Comparison of ENCODE assay signal across 8 cellular contexts in the genomic region with DNA sequence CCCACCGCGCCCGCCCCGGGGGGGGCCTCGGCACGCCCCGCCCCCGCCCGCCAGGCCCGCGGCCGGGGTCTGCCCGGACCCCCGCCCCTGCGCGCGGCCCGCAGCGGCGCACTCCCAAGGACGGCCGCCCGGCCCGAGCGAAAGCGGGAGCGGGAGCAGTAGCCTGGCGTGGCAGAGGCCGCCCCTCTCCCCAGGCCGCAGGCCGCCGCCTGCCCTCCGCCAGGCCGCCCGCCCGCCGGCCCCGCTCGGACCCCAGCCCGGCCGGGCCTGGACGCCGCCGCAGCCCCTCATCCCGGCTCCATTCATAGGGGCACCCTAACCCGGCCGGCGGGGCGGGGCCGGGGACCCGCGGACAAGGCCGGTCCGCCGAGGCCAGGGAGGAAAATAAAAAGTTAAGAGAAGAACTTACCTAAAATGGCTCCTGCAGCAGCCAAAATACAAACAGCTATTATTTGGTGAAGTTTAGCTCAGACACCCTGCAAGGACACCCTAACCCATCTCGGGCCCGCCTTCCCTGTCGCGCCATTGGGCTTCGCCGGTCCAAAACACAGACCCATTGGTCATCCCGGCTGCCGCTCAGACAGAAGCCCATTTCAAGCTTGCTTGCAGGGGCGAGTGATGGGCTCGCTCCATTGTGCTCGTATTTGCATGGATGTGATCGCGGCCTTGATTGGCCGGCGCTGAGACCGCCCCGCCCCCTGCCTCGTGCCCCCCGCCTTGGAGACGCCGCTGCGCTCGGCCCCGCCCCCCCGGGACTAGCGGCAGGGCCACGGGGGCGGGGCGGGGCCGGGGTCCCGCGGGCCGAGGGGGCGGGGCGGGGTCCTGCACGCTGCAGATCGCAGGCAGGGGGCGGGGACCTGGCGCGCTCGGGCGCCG. TPM values are rescaled to one million over a fixed set of nuclear protein-coding genes. Genes with fewer than 3 reads are reported as not detected.
DNase-seq lines count a peak whose midpoint lies in the region; ATAC-seq and TF ChIP-seq lines count a peak whose summit lies in the region.

A gene with protein sequence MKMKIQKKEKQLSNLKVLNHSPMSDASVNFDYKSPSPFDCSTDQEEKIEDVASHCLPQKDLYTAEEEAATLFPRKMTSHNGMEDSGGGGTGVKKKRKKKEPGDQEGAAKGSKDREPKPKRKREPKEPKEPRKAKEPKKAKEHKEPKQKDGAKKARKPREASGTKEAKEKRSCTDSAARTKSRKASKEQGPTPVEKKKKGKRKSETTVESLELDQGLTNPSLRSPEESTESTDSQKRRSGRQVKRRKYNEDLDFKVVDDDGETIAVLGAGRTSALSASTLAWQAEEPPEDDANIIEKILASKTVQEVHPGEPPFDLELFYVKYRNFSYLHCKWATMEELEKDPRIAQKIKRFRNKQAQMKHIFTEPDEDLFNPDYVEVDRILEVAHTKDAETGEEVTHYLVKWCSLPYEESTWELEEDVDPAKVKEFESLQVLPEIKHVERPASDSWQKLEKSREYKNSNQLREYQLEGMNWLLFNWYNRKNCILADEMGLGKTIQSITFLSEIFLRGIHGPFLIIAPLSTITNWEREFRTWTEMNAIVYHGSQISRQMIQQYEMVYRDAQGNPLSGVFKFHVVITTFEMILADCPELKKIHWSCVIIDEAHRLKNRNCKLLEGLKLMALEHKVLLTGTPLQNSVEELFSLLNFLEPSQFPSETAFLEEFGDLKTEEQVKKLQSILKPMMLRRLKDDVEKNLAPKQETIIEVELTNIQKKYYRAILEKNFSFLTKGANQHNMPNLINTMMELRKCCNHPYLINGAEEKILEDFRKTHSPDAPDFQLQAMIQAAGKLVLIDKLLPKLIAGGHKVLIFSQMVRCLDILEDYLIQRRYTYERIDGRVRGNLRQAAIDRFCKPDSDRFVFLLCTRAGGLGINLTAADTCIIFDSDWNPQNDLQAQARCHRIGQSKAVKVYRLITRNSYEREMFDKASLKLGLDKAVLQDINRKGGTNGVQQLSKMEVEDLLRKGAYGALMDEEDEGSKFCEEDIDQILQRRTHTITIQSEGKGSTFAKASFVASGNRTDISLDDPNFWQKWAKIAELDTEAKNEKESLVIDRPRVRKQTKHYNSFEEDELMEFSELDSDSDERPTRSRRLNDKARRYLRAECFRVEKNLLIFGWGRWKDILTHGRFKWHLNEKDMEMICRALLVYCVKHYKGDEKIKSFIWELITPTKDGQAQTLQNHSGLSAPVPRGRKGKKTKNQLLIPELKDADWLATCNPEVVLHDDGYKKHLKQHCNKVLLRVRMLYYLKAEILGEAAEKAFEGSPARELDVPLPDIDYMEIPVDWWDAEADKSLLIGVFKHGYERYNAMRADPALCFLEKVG (N-terminal part only) (minus strand): TSS at position 447 of the 876 bp plus-strand sequence. CDS start 67,040 bp downstream, outside the sequence.

- TF ChIP-seq RAD21 in liver (IDR thresholded peaks at IDR 0.05): peak in 1 of 2 donors; percentile 12

- H3K4me2 ChIP-seq in BLaER1 treated with 17β-estradiol and CSF1 and Interleukin-3, amounts not matched to agents 10 nM and 100 nM: peak within 1 kb of the TSS; percentile 89 to 96 (median 94)

- no peaks in the 10 kb centered on the region; a peak in 1 of 22 replicates for H3K27me3 ChIP-seq in BLaER1 treated with 17β-estradiol and CSF1 and Interleukin-3, amounts not matched to agents 10 nM and 100 nM
- H3K27me3 ChIP-seq in liver (ENCODE audit: control insufficient read depth in 4 of 4, insufficient read depth in 4 of 4, low read length in 3 of 4): no peaks in the 10 kb centered on the region

- peak within 1 kb of the TSS; percentile 92 to 98 (median 95) for H3K27ac ChIP-seq in BLaER1 treated with 17β-estradiol and CSF1 and Interleukin-3, amounts not matched to agents 10 nM and 100 nM
- peak within 1 kb of the TSS; percentile 78 to 79 for H3K27ac ChIP-seq in liver (ENCODE audit: low read depth in 1 of 2, low read length in 2 of 2)

- DNase-seq in NCI-H748 treated with DMSO at 0.1 percent for 48 hours (lab: John Stamatoyannopoulos, UW) (peak; percentile 98), dermis microvascular lymphatic vessel endothelial cell (ENCODE audit: low read depth in 2 of 2) (peak; percentile 98 to 100)
- DNase-seq in activated CD4-positive, alpha-beta T cell treated with anti-CD3 and anti-CD28 coated beads, Interleukin-2, amount 50 U/mL, for 24 hours (ENCODE audit: low read depth in 1 of 2, low spot score in 1 of 2): peak; percentile 95 to 98
- DNase-seq in stimulated activated CD4-positive, alpha-beta T cell treated with anti-CD3 and anti-CD28 coated beads, Interleukin-4, amount 100 ng/mL, for 24 hours: peak; percentile 99

- ATAC-seq in GM19372 (IDR thresholded peaks at IDR 0.05; ENCODE audit: low read depth, unreplicated experiment) (peak; percentile 97), HG03558 (IDR thresholded peaks at IDR 0.05; ENCODE audit: extremely low read depth, unreplicated experiment) (peak; percentile 96)

- peak within 1 kb of the TSS; percentile 78 to 99 (median 97) for H3K4me3 ChIP-seq in BLaER1 treated with 17β-estradiol and CSF1 and Interleukin-3, amounts not matched to agents 10 nM and 100 nM
- peak within 1 kb of the TSS; percentile 85 to 95 (median 94) for H3K4me3 ChIP-seq in liver (ENCODE audit: low read depth in 1 of 3, low read length in 3 of 3)

- H3K9ac ChIP-seq in BLaER1 treated with 17β-estradiol and CSF1 and Interleukin-3, amounts not matched to agents 10 nM and 100 nM: peak within 1 kb of the TSS; percentile 95 to 99 (median 97)
- peak within 1 kb of the TSS; percentile 42 to 54 for H3K9ac ChIP-seq in liver (ENCODE audit: low read depth in 1 of 2, low read length in 2 of 2)

- H3K36me3 ChIP-seq in BLaER1 treated with 17β-estradiol and CSF1 and Interleukin-3, amounts not matched to agents 10 nM and 100 nM: peaks cover 0 to 11% (median 5%) of the 10 kb centered on the region in 11 experiments; a peak in 7 of 22 replicates
- H3K36me3 ChIP-seq in liver (ENCODE audit: control insufficient read depth in 4 of 4, insufficient read depth in 3 of 4, low read depth in 1 of 4, low read length in 3 of 4): no peaks in the 10 kb centered on the region

- H4K20me1 ChIP-seq in BLaER1 treated with 17β-estradiol and CSF1 and Interleukin-3, amounts not matched to agents 10 nM and 100 nM: peaks cover 21 to 44% (median 37%) of the 10 kb centered on the region in 11 experiments; a peak in 20 of 22 replicates

- no peak for TF ChIP-seq CTCF in liver (IDR thresholded peaks at IDR 0.05; ENCODE audit: low read depth, low read length, missing input control)

- under 1% methylated on average over 98 of the region's 98 CpGs for WGBS in liver

- H3K9me3 ChIP-seq in BLaER1 treated with 17β-estradiol and CSF1 and Interleukin-3, amounts not matched to agents 10 nM and 100 nM (replicated peaks in 1 of 11): peaks cover 0 to 9% (median 6%) of the 10 kb centered on the region in 11 experiments; a peak in 10 of 22 replicates
- H3K9me3 ChIP-seq in liver (ENCODE audit: control insufficient read depth in 4 of 4, low read length in 3 of 4): no peaks in the 10 kb centered on the region

- peaks cover 29 to 63% (median 34%) of the 10 kb centered on the region in 10 experiments for H3K4me1 ChIP-seq in BLaER1 treated with 17β-estradiol and CSF1 and Interleukin-3, amounts not matched to agents 10 nM and 100 nM
- peaks cover 2 to 35% (median 27%) of the 10 kb centered on the region in 4 donors for H3K4me1 ChIP-seq in liver (ENCODE audit: control insufficient read depth in 4 of 4, insufficient read depth in 4 of 4, low read length in 3 of 4)

TF ChIP-seq in liver, 16 proteins besides CTCF, POLR2A, EP300 and RAD21 (continues in another document):
- TF ChIP-seq RXRA (IDR thresholded peaks at IDR 0.05) (peak in 1 of 2 donors; percentile 16), HNF4A (conservative IDR thresholded peaks at IDR 0.05) (no peak), FOXA1 (IDR thresholded peaks at IDR 0.05) (no peak), JUND (IDR thresholded peaks at IDR 0.05) (no peak), SP1 (IDR thresholded peaks at IDR 0.05) (peak; percentile 99), EGR1 (IDR thresholded peaks at IDR 0.05; ENCODE audit: low read depth in 2 of 2) (no peak), NR2F2 (IDR thresholded peaks at IDR 0.05) (no peak), HNF4G (IDR thresholded peaks at IDR 0.05) (no peak), GABPA (IDR thresholded peaks at IDR 0.05 in 1 of 2, conservative IDR thresholded peaks at IDR 0.05 in 1 of 2) (no peak), TAF1 (conservative IDR thresholded peaks at IDR 0.05) (no peak)
- TF ChIP-seq, protein P1, sequence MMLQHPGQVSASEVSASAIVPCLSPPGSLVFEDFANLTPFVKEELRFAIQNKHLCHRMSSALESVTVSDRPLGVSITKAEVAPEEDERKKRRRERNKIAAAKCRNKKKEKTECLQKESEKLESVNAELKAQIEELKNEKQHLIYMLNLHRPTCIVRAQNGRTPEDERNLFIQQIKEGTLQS (IDR thresholded peaks at IDR 0.05): no peak
- TF ChIP-seq, protein P2, sequence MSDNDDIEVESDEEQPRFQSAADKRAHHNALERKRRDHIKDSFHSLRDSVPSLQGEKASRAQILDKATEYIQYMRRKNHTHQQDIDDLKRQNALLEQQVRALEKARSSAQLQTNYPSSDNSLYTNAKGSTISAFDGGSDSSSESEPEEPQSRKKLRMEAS (IDR thresholded peaks at IDR 0.05): peak; percentile 47
- TF ChIP-seq, protein P3, sequence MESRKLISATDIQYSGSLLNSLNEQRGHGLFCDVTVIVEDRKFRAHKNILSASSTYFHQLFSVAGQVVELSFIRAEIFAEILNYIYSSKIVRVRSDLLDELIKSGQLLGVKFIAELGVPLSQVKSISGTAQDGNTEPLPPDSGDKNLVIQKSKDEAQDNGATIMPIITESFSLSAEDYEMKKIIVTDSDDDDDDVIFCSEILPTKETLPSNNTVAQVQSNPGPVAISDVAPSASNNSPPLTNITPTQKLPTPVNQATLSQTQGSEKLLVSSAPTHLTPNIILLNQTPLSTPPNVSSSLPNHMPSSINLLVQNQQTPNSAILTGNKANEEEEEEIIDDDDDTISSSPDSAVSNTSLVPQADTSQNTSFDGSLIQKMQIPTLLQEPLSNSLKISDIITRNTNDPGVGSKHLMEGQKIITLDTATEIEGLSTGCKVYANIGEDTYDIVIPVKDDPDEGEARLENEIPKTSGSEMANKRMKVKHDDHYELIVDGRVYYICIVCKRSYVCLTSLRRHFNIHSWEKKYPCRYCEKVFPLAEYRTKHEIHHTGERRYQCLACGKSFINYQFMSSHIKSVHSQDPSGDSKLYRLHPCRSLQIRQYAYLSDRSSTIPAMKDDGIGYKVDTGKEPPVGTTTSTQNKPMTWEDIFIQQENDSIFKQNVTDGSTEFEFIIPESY (IDR thresholded peaks at IDR 0.05): no peak

RNA-seq across cellular contexts. Expression of the gene that starts here (rescaled TPM):
- total RNA-seq in dermis microvascular lymphatic vessel endothelial cell (15.7 and 25.4 TPM in 2 replicates), liver (10 to 100 TPM; 14.8 to 23.4 TPM)
- 10 to 100 TPM in 1 of 2 donors, 1 to 10 TPM in 1; 3.3 to 21.5 TPM for polyA plus RNA-seq in liver

Comparison
In these comparisons a context has a peak if more than half of its experiments do, and no peak if none do; other contexts are left out.
1. Peak in every context shown above with its lines: DNase-seq, ATAC-seq, H3K4me3 ChIP-seq and H3K27ac ChIP-seq.